Comparison of ENCODE assay signal across 21 cellular contexts in the genomic region with DNA sequence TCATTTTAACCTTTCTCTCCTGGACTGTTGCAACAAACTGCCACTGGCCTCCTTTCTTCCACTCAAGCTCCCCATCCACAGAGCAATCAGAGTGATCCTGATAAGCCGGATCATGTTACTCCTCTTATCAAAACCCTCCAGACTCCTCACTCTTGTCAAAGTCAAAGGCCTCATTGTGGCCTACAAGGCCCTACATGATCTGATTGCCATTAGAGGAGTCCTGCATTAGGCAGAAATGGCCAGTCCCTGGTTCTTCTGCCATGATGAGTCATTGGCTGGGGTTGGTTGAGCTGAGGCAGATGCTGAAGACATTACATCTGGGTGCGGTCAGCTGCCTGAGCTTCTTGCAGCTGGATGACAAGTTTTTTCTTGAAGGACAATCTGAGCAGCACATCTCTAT.
"Had no signal": no experiment of that assay in that cellular context is flagged by ENCODE, and none has a peak within 500 bp of the region (broad histone marks: within the 10 kb centered on the region; RNA-seq: fewer than 3 reads in every experiment).

No MANE protein-coding gene starts in this region.

- H3K27ac ChIP-seq: ascending aorta, hepatocyte, left lung, skin epidermis, tibial nerve, vagina, WERI-Rb-1 had no signal

- H3K9me3 ChIP-seq: ascending aorta, left lung, tibial nerve, vagina had no signal

- H3K27me3 ChIP-seq: ascending aorta, hepatocyte, left lung, vagina had no signal

- H3K4me2 ChIP-seq: hepatocyte had no signal

- DNase-seq: activated CD4-positive, alpha-beta memory T cell treated with anti-CD3 and anti-CD28 coated beads for 36 hours; activated CD8-positive, alpha-beta memory T cell treated with anti-CD3 and anti-CD28 coated beads, Interleukin-2, amount 10 ng/mL, durations not matched to agents 7 days and 5 days; activated naive CD4-positive, alpha-beta T cell treated with anti-CD3 and anti-CD28 coated beads, Interleukin-2, amount 10 ng/mL, durations not matched to agents 7 days and 5 days; activated T-cell treated with anti-CD3 and anti-CD28 coated beads, Interleukin-2, amount 50 U/mL, for 1 hour; dermis blood vessel endothelial cell; endodermal cell; kidney; left lung; nucleus accumbens; posterior cingulate gyrus; stimulated activated CD4-positive, alpha-beta T cell treated with anti-CD3 and anti-CD28 coated beads, Interleukin-15, amount 100 ng/mL, for 24 hours; stimulated activated CD4-positive, alpha-beta T cell treated with anti-CD3 and anti-CD28 coated beads, Interleukin-4, amount 100 ng/mL, for 24 hours; stimulated activated naive CD4-positive, alpha-beta T cell; WERI-Rb-1 had no signal

- H2AFZ ChIP-seq: hepatocyte had no signal

- H3K9me3 Mint-ChIP-seq: activated CD4-positive, alpha-beta memory T cell treated with anti-CD3 and anti-CD28 coated beads for 36 hours; activated naive CD4-positive, alpha-beta T cell treated with anti-CD3 and anti-CD28 coated beads, Interleukin-2, amount 10 ng/mL, durations not matched to agents 7 days and 5 days; memory B cell; natural killer cell treated with Interleukin-12 subunit alpha and Interleukin-12 subunit beta and Interleukin-15 and Interleukin-18, amount 100 ng/mL, for 72 hours had no signal

- H3K27me3 Mint-ChIP-seq: activated CD4-positive, alpha-beta memory T cell treated with anti-CD3 and anti-CD28 coated beads for 36 hours; activated CD8-positive, alpha-beta memory T cell treated with anti-CD3 and anti-CD28 coated beads, Interleukin-2, amount 10 ng/mL, durations not matched to agents 7 days and 5 days; activated naive CD4-positive, alpha-beta T cell treated with anti-CD3 and anti-CD28 coated beads, Interleukin-2, amount 10 ng/mL, durations not matched to agents 7 days and 5 days; memory B cell had no signal

- H3K36me3 Mint-ChIP-seq: activated CD4-positive, alpha-beta memory T cell treated with anti-CD3 and anti-CD28 coated beads for 36 hours; activated CD8-positive, alpha-beta memory T cell treated with anti-CD3 and anti-CD28 coated beads, Interleukin-2, amount 10 ng/mL, durations not matched to agents 7 days and 5 days; activated naive CD4-positive, alpha-beta T cell treated with anti-CD3 and anti-CD28 coated beads, Interleukin-2, amount 10 ng/mL, durations not matched to agents 7 days and 5 days; memory B cell; natural killer cell treated with Interleukin-12 subunit alpha and Interleukin-12 subunit beta and Interleukin-15 and Interleukin-18, amount 100 ng/mL, for 72 hours had no signal

- H3K4me3 Mint-ChIP-seq: activated CD4-positive, alpha-beta memory T cell treated with anti-CD3 and anti-CD28 coated beads for 36 hours; activated CD8-positive, alpha-beta memory T cell treated with anti-CD3 and anti-CD28 coated beads, Interleukin-2, amount 10 ng/mL, durations not matched to agents 7 days and 5 days; activated naive CD4-positive, alpha-beta T cell treated with anti-CD3 and anti-CD28 coated beads, Interleukin-2, amount 10 ng/mL, durations not matched to agents 7 days and 5 days; endodermal cell; memory B cell; natural killer cell treated with Interleukin-12 subunit alpha and Interleukin-12 subunit beta and Interleukin-15 and Interleukin-18, amount 100 ng/mL, for 72 hours had no signal

- H3K36me3 ChIP-seq: ascending aorta, left lung, tibial nerve, vagina, WERI-Rb-1 had no signal

- H3K4me1 Mint-ChIP-seq: activated CD8-positive, alpha-beta memory T cell treated with anti-CD3 and anti-CD28 coated beads, Interleukin-2, amount 10 ng/mL, durations not matched to agents 7 days and 5 days; memory B cell had no signal

- H3K4me3 ChIP-seq: ascending aorta, hepatocyte, left lung, skin epidermis, tibial nerve, vagina had no signal

- H3K27ac Mint-ChIP-seq: activated CD4-positive, alpha-beta memory T cell treated with anti-CD3 and anti-CD28 coated beads for 36 hours; activated CD8-positive, alpha-beta memory T cell treated with anti-CD3 and anti-CD28 coated beads, Interleukin-2, amount 10 ng/mL, durations not matched to agents 7 days and 5 days; activated naive CD4-positive, alpha-beta T cell treated with anti-CD3 and anti-CD28 coated beads, Interleukin-2, amount 10 ng/mL, durations not matched to agents 7 days and 5 days; endodermal cell; memory B cell; natural killer cell treated with Interleukin-12 subunit alpha and Interleukin-12 subunit beta and Interleukin-15 and Interleukin-18, amount 100 ng/mL, for 72 hours had no signal

- H3K4me1 ChIP-seq: ascending aorta, left lung, tibial nerve, vagina had no signal

- H3K79me2 ChIP-seq: hepatocyte had no signal
